8 cellular contexts compared by ENCODE assay signal in the genomic region with DNA sequence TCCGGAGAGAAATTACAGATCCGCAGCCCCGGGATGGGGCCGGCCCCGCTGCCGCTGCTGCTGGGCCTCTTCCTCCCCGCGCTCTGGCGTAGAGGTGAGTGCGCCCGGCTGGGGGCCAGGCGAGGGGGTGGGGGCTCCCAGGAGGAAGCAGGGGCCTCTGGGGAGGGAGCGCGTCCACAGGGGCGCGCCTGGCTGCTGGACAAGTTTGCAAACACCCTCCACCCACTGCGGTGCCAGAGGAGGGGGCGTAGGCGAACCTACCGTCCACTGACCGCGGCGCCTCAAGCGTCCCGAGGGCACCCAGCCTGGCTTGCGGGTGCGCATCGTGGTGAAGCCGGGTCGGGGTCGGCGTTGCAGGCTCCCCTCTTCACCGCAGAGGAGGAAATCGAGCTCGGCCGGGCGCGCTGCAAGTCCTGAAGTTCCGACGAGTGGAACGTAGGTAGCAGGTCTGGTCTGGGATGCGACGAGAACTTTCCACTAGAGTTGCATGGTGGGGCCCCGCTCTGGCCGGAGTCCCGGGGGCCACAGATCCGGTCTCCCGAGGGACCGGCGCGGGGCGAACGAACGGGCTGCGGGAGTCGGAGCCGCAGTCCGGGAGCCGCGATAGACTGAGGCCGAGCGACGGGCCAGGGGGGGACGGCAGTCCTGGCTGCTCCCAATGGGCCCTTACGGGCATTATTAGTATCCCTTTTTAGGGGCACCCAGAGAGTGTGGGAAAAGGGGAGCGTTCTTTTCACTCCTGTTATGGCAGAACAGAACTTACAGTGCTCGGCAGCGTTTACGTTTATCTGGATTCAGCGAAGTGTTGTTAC. TPM values are rescaled to one million over a fixed set of nuclear protein-coding genes. Genes with fewer than 3 reads are reported as not detected.
DNase-seq lines count a peak whose midpoint lies in the region; TF ChIP-seq lines count a peak whose summit lies in the region.

No MANE protein-coding gene starts in this region.

- POLR2A ChIA-PET in CD4-positive, alpha-beta memory T cell (lab: Charles Lee; ENCODE audit: partially characterized antibody) = interaction anchor here (1.0 kb wide), 1 partner anchor 15 kb away, joined by 3 read pairs; no protein-coding TSS in a partner anchor
- POLR2A ChIA-PET in HEK293T (lab: Yijun Ruan, JAX) = interaction anchor here (0.6 to 2.1 kb wide), 5 partner anchors 15 to 356 kb away, joined by 3 to 15 read pairs (median 4); partner anchors contain the start of genes ANAPC1 and ZC3H8

- H3K9ac ChIP-seq in neuronal stem cell (ENCODE audit: low read depth, low read length, poor library complexity) = peak overlapping the region; percentile 85

- peak overlapping the region; percentile 74 to 85 (median 80) for H3K4me3 Mint-ChIP-seq in CD4-positive, alpha-beta memory T cell

- no peaks in the 10 kb centered on the region for H3K36me3 ChIP-seq in CD4-positive, alpha-beta memory T cell (ENCODE audit: insufficient read depth, low read length)
- no peaks in the 10 kb centered on the region for H3K36me3 ChIP-seq in esophagus squamous epithelium
- H3K36me3 ChIP-seq in neuronal stem cell (replicated peaks in 1 of 2; ENCODE audit: control insufficient read depth in 2 of 2, insufficient read depth in 2 of 2, low read length in 2 of 2) = no peaks in the 10 kb centered on the region

- H3K14ac ChIP-seq in neuronal stem cell (ENCODE audit: low read length) = peak overlapping the region; percentile 82

- no peaks in the 10 kb centered on the region for H3K27me3 ChIP-seq in CD4-positive, alpha-beta memory T cell (ENCODE audit: insufficient read depth, low read length)
- peaks cover 0 to 23% (median 0%) of the 10 kb centered on the region in 4 donors for H3K27me3 ChIP-seq in esophagus squamous epithelium
- peaks cover 0 to 28% (median 5%) of the 10 kb centered on the region in 3 experiments for H3K27me3 ChIP-seq in neuronal stem cell (ENCODE audit: control insufficient read depth in 3 of 3, insufficient read depth in 3 of 3, low read depth in 1 of 3, low read length in 3 of 3)

- no peak overlapping the region for H4K8ac ChIP-seq in neuronal stem cell (ENCODE audit: low read depth, low read length)

- peak overlapping the region; percentile 17 to 57 for H3K4me3 ChIP-seq in CD4-positive, alpha-beta memory T cell (ENCODE audit: low read length in 2 of 2)
- H3K4me3 ChIP-seq in esophagus squamous epithelium = peak overlapping the region; percentile 63 to 86 (median 70)
- H3K4me3 ChIP-seq in neuronal stem cell (ENCODE audit: low read length in 2 of 2) = peak overlapping the region; percentile 79 to 96

- peak in 3 of 5 donors; percentile 20 to 24 (median 20) for DNase-seq in CD4-positive, alpha-beta memory T cell
- DNase-seq in HEK293T (ENCODE audit: extremely low spot score) = no peak
- DNase-seq in activated CD8-positive, alpha-beta memory T cell treated with anti-CD3 and anti-CD28 coated beads for 24 hours = peak; percentile 71
- DNase-seq in esophagus squamous epithelium (lab: John Stamatoyannopoulos, UW) = no peak
- DNase-seq in neuronal stem cell (ENCODE audit: low spot score) = peak; percentile 61
- DNase-seq in effector CD8-positive, alpha-beta T cell (lab: John Stamatoyannopoulos, UW) = no peak
- DNase-seq in cerebellum (ENCODE audit: low spot score) = no peak
- DNase-seq in HK-2 (ENCODE audit: unreplicated experiment) = no peak

- H2AFZ ChIP-seq in neuronal stem cell (ENCODE audit: low read length) = peak overlapping the region; percentile 99

- no peaks in the 10 kb centered on the region for H3K9me3 Mint-ChIP-seq in CD4-positive, alpha-beta memory T cell

- no peak overlapping the region for H2BK12ac ChIP-seq in neuronal stem cell (ENCODE audit: low read length)

- peak overlapping the region; percentile 0 for H3K27ac ChIP-seq in CD4-positive, alpha-beta memory T cell (ENCODE audit: low read depth, low read length)
- H3K27ac ChIP-seq in esophagus squamous epithelium (peak overlapping the region; percentile 69 to 93 (median 83)), neuronal stem cell (replicated peaks; ENCODE audit: low read length) (no peak overlapping the region)

- intact Hi-C loops in CD4-positive, alpha-beta memory T cell (cut with micrococcal nuclease) = no loop called here
- intact Hi-C loops in esophagus squamous epithelium (cut with DNase I) = no loop called here

- no peaks in the 10 kb centered on the region for H3K9me3 ChIP-seq in CD4-positive, alpha-beta memory T cell (ENCODE audit: control insufficient read depth in 1 of 2, low read length in 2 of 2)
- H3K9me3 ChIP-seq in esophagus squamous epithelium = no peaks in the 10 kb centered on the region
- no peaks in the 10 kb centered on the region for H3K9me3 ChIP-seq in neuronal stem cell (replicated peaks in 1 of 2; ENCODE audit: control insufficient read depth in 2 of 2, insufficient read depth in 1 of 2, low read depth in 1 of 2, low read length in 2 of 2)

- no peak overlapping the region for H3K4ac ChIP-seq in neuronal stem cell (ENCODE audit: low read length)

- no peak overlapping the region for H2AK5ac ChIP-seq in neuronal stem cell (ENCODE audit: low read depth, low read length)

- peaks cover 4 to 11% of the 10 kb centered on the region in 2 donors for H3K27me3 Mint-ChIP-seq in CD4-positive, alpha-beta memory T cell

- H2BK120ac ChIP-seq in neuronal stem cell (ENCODE audit: low read depth, low read length) = peak overlapping the region; percentile 95

- no peak for TF ChIP-seq CTCF in esophagus squamous epithelium (IDR thresholded peaks at IDR 0.05)

- TF ChIP-seq POLR2A in esophagus squamous epithelium (IDR thresholded peaks at IDR 0.05) = no peak

- peaks cover 13% of the 10 kb centered on the region for H3K4me1 ChIP-seq in CD4-positive, alpha-beta memory T cell (ENCODE audit: insufficient read depth, low read length)
- peaks cover 12 to 59% (median 17%) of the 10 kb centered on the region in 3 donors for H3K4me1 ChIP-seq in esophagus squamous epithelium
- H3K4me1 ChIP-seq in neuronal stem cell (ENCODE audit: control insufficient read depth in 2 of 2, insufficient read depth in 1 of 2, low read depth in 1 of 2, low read length in 2 of 2) = peaks cover 8 to 15% of the 10 kb centered on the region in 2 donors

- WGBS in esophagus squamous epithelium, 2 donors = 2 to 5% methylated on average over 6 to 19 of the region's 70 CpGs
- WGBS in neuronal stem cell (ENCODE audit: extremely low coverage in 2 of 2, insufficient read length in 2 of 2, insufficient replicate concordance in 1 of 2), 2 donors = no CpG with 5 or more reads among the region's 70 CpGs

- peak overlapping the region; percentile 88 for H3K23ac ChIP-seq in neuronal stem cell (ENCODE audit: low read depth, low read length, poor library complexity)

- H3K4me1 Mint-ChIP-seq in CD4-positive, alpha-beta memory T cell = peaks cover 4 to 11% (median 7%) of the 10 kb centered on the region in 4 donors

- H2BK15ac ChIP-seq in neuronal stem cell (ENCODE audit: low read length) = peak overlapping the region; percentile 84

- peak overlapping the region; percentile 68 for H2BK5ac ChIP-seq in neuronal stem cell (ENCODE audit: low read length)

- H3K79me1 ChIP-seq in neuronal stem cell (ENCODE audit: low read depth, low read length) = no peaks in the 10 kb centered on the region

- peak overlapping the region; percentile 98 for H3K18ac ChIP-seq in neuronal stem cell (ENCODE audit: low read length)

- H3K36me3 Mint-ChIP-seq in CD4-positive, alpha-beta memory T cell = no peaks in the 10 kb centered on the region

- peak overlapping the region; percentile 90 for H3K4me2 ChIP-seq in neuronal stem cell (ENCODE audit: insufficient read depth, low read length, poor library complexity, severe bottlenecking)

- H3K27ac Mint-ChIP-seq in CD4-positive, alpha-beta memory T cell = peak overlapping the region in 2 of 7 donors; percentile 17 to 27

- no peak overlapping the region for H4K91ac ChIP-seq in neuronal stem cell (ENCODE audit: low read depth, low read length, poor library complexity)

- CTCF ChIA-PET in CD4-positive, alpha-beta memory T cell (lab: Charles Lee; ENCODE audit: partially characterized antibody) = interaction anchor here (1.8 kb wide), 1 partner anchor 12 kb away, joined by 6 read pairs; no protein-coding TSS in a partner anchor
- CTCF ChIA-PET in HEK293T (lab: Yijun Ruan, JAX) = interaction anchor here (1.3 kb wide), 1 partner anchor 11 kb away, joined by 5 read pairs; no protein-coding TSS in a partner anchor

TF ChIP-seq in HEK293T, 16 proteins besides CTCF, POLR2A, EP300 and RAD21:
- no peak for TF ChIP-seq SP1 (IDR thresholded peaks at IDR 0.05)
- TF ChIP-seq FOXA1 (IDR thresholded peaks at IDR 0.05) = no peak
- no peak for TF ChIP-seq SUZ12 (IDR thresholded peaks at IDR 0.05)
- no peak for TF ChIP-seq LEF1 (IDR thresholded peaks at IDR 0.05; ENCODE audit: borderline replicate concordance)
- peak; percentile 75; the same call in 1 of the 2 replicates for TF ChIP-seq ZNF384 (IDR thresholded peaks at IDR 0.05)

RNA-seq across cellular contexts. Expression of gene MERTK, which starts 0.5 kb away (rescaled TPM):
- under 1 TPM; 0.64 to 0.67 TPM for total RNA-seq in CD4-positive, alpha-beta memory T cell
- polyA plus RNA-seq in CD4-positive, alpha-beta memory T cell = under 1 TPM; 0.09 to 0.25 TPM
- total RNA-seq in esophagus squamous epithelium (10 to 100 TPM in 2 of 4 donors, 1 to 10 TPM in 2; 1.7 to 13.7 (median 7.0) TPM), cerebellum (6.4 TPM)
- polyA plus RNA-seq in neuronal stem cell (2013, experiment 1 of 2) = 2.8 TPM
- polyA plus RNA-seq in neuronal stem cell (2013, experiment 2 of 2) = 2.9 TPM

RNA-seq across cellular contexts. Expression of gene ANAPC1, which starts 14.9 kb away (rescaled TPM):
- total RNA-seq in CD4-positive, alpha-beta memory T cell = 10 to 100 TPM; 58.1 to 60.2 TPM
- 10 to 100 TPM; 22.2 to 26.2 TPM for polyA plus RNA-seq in CD4-positive, alpha-beta memory T cell
- total RNA-seq in esophagus squamous epithelium = 10 to 100 TPM; 20.5 to 61.0 (median 42.7) TPM
- 19.4 TPM for polyA plus RNA-seq in neuronal stem cell (2013, experiment 1 of 2)
- polyA plus RNA-seq in neuronal stem cell (2013, experiment 2 of 2) = 20.3 TPM
- 79.8 TPM for total RNA-seq in cerebellum

Comparison
In these comparisons a context has a peak if more than half of its experiments do, and no peak if none do; other contexts are left out.
1. DNase-seq: peak in CD4-positive, alpha-beta memory T cell (3 of 5), activated CD8-positive, alpha-beta memory T cell treated with anti-CD3 and anti-CD28 coated beads for 24 hours (single experiment) and neuronal stem cell (single experiment); none in HEK293T (single experiment), esophagus squamous epithelium (single experiment), effector CD8-positive, alpha-beta T cell (single experiment), cerebellum (single experiment) and HK-2 (single experiment).
2. H3K4me3 ChIP-seq: peak in every context shown above with its lines; median percentile 88 in neuronal stem cell; 70 in esophagus squamous epithelium; 37 in CD4-positive, alpha-beta memory T cell.